In the genomic region with DNA sequence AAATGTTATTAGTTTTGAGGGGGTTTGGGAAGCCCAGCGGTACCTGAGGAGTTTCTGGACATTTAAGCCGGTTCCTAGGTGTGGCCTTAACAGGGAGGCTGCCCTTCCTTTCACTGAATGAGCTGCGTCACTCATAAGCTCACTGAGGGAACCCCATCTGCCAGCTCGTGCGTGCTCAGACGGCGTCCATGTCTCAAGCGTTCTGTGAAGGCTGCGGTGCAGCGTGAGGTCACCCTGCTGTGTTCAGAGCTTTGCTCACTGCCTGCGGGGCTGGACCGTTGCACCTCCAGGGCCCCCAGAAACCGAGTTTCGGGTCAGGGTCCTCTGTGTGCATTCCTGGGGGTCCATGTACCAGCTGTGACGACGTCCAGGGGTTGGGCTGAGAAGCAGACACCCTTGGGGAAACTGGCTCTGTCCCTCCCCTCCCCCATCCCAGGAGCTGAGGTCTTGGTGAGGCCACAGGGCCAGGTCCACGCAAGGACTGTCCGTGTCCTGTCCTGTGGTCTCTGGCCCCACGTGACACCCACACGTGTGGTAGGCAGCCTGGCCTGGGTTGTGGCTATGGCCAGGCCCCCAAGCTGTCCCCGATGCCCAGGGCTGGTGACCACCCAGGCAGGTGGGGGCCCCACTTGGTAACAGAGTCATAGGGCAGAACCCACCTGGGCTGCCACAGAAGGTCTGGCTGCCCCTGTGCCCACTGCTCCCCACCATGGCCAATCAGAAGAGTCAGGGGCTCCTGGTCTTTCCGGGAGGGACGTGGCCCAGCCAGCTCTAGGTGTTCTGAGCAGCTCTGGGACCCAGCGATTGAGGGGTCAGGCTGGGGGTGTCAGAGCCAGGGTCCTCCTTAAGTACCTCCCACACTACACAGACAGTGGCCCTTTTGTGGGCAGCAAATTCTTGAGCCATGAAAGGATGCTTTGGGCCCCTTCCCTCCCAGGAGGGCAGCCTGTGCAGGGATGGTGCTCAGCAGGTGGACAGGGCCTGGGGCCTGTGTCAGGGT, we compare ENCODE assay signal across 25 cellular contexts. TPM values are rescaled to one million over a fixed set of nuclear protein-coding genes. Genes with fewer than 3 reads are reported as not detected.
DNase-seq lines count a peak whose midpoint lies in the region; ATAC-seq and TF ChIP-seq lines count a peak whose summit lies in the region.
"Had no signal": no experiment of that assay in that cellular context is flagged by ENCODE, and none has a peak within 500 bp of the region (broad histone marks: within the 10 kb centered on the region; RNA-seq: fewer than 3 reads in every experiment).

No MANE protein-coding gene starts in this region.

- H3K27ac ChIP-seq in esophagus muscularis mucosa (replicated peaks in 1 of 4) (peak overlapping the region; percentile 40 to 69 (median 52)), right cardiac atrium (ENCODE audit: low read length) (no peak overlapping the region), psoas muscle (no peak overlapping the region)
- H3K27ac ChIP-seq: parathyroid adenoma, thyroid gland had no signal

- no peaks in the 10 kb centered on the region for H3K9me3 ChIP-seq in esophagus muscularis mucosa
- H3K9me3 ChIP-seq in right cardiac atrium (ENCODE audit: control insufficient read depth, low read length), result no peaks in the 10 kb centered on the region
- no peaks in the 10 kb centered on the region for H3K9me3 ChIP-seq in psoas muscle
- H3K9me3 ChIP-seq: thyroid gland had no signal

- H3K4me3 ChIP-seq in esophagus muscularis mucosa (no peak overlapping the region), right cardiac atrium (ENCODE audit: low read length) (no peak overlapping the region), psoas muscle (no peak overlapping the region)
- H3K4me3 ChIP-seq: skin epidermis, thyroid gland had no signal

- no peak for TF ChIP-seq EP300 in esophagus muscularis mucosa (IDR thresholded peaks at IDR 0.05)

- H3K36me3 ChIP-seq in esophagus muscularis mucosa (peaks cover 30 to 53% (median 43%) of the 10 kb centered on the region in 4 donors), psoas muscle (ENCODE audit: insufficient read depth in 1 of 2, low read depth in 1 of 2) (peaks cover 0 to 4% of the 10 kb centered on the region in 2 donors)
- H3K36me3 ChIP-seq: thyroid gland had no signal

- H3K4me1 ChIP-seq in esophagus muscularis mucosa (peaks cover under 1 to 33% (median 22%) of the 10 kb centered on the region in 4 donors), right cardiac atrium (ENCODE audit: control insufficient read depth, insufficient read depth, low read length) (no peaks in the 10 kb centered on the region), psoas muscle (no peaks in the 10 kb centered on the region)
- H3K4me1 ChIP-seq: parathyroid adenoma, thyroid gland had no signal

- ATAC-seq in right cardiac atrium (peak; percentile 6 to 12), psoas muscle (peak in 2 of 4 donors; percentile 24 to 28), HG03045 (IDR thresholded peaks at IDR 0.05; ENCODE audit: unreplicated experiment) (no peak), HG03442 (IDR thresholded peaks at IDR 0.05; ENCODE audit: unreplicated experiment) (no peak)
- ATAC-seq: activated naive CD4-positive, alpha-beta T cell treated with anti-CD3 and anti-CD28 coated beads, Interleukin-2, amount 50 U/mL, for 72 hours; naive thymus-derived CD8-positive, alpha-beta T cell; stimulated activated naive CD8-positive, alpha-beta T cell treated with anti-CD3 and anti-CD28 coated beads, Interleukin-15, Interleukin-2, amounts not matched to agents 100 U/mL and 50 U/mL, for 24 hours had no signal

- H3K27me3 ChIP-seq in esophagus muscularis mucosa (no peaks in the 10 kb centered on the region), right cardiac atrium (ENCODE audit: control insufficient read depth, insufficient read depth) (no peaks in the 10 kb centered on the region), psoas muscle (ENCODE audit: insufficient read depth in 3 of 3, low read length in 2 of 3) (no peaks in the 10 kb centered on the region)
- H3K27me3 ChIP-seq: thyroid gland had no signal

- TF ChIP-seq CTCF in esophagus muscularis mucosa (IDR thresholded peaks at IDR 0.05), result no peak
- TF ChIP-seq CTCF in psoas muscle (IDR thresholded peaks at IDR 0.05), result no peak

- DNase-seq in esophagus muscularis mucosa (ENCODE audit: extremely low spot score), result no peak
- DNase-seq in right cardiac atrium, result peak; percentile 52 to 77 (median 60)
- DNase-seq in psoas muscle, result peak; percentile 40 to 67
- no peak for DNase-seq in NCI-H526 treated with DMSO at 0.1 percent for 48 hours (lab: John Stamatoyannopoulos, UW)
- DNase-seq in SIG-M5 (lab: John Stamatoyannopoulos, UW), result no peak
- DNase-seq: activated CD4-positive, alpha-beta T cell treated with anti-CD3 and anti-CD28 coated beads for 4 hours; CD4-positive, CD25-positive, alpha-beta regulatory T cell; cerebellar nuclear complex; GF-D8; mesendoderm; NCI-H1092; NCI-H1930; NCI-H345; stimulated activated CD4-positive, alpha-beta T cell treated with anti-CD3 and anti-CD28 coated beads, Interleukin-4, amount 100 ng/mL, for 1 hour; stimulated activated naive CD8-positive, alpha-beta T cell treated with anti-CD3 and anti-CD28 coated beads, Interleukin-15, Interleukin-2, amounts not matched to agents 100 U/mL and 50 U/mL, for 24 hours; T-helper 1 cell; thyroid gland had no signal

- TF ChIP-seq POLR2A in esophagus muscularis mucosa (IDR thresholded peaks at IDR 0.05; ENCODE audit: low read depth), result no peak

- 90% methylated on average over 2 of the region's 24 CpGs for WGBS in esophagus muscularis mucosa
- WGBS in right cardiac atrium, result 61% methylated on average over 24 of the region's 24 CpGs
- 50 to 58% (median 57%) methylated on average over 24 of the region's 24 CpGs for WGBS in psoas muscle, 3 donors

- intact Hi-C loops in esophagus muscularis mucosa (cut with DNase I), result no loop called here
- intact Hi-C loops in right cardiac atrium (cut with DNase I), result no loop called here
- intact Hi-C loops in psoas muscle (cut with DNase I), result no loop called here

TF ChIP-seq in PFSK-1, 5 proteins besides CTCF, POLR2A, EP300 and RAD21:
- TF ChIP-seq FOXP2 (optimal IDR thresholded peaks at IDR 0.05; ENCODE audit: borderline replicate concordance, extremely low read depth, extremely low read length, insufficient read depth) (no peak), POLR2AphosphoS5 (IDR thresholded peaks at IDR 0.05; ENCODE audit: low read depth, low read length) (0 out of 2 replicates have a peak, but pooled peaks have one; percentile 18)

RNA-seq across cellular contexts. Expression of gene FTCD, which starts 24.4 kb away (rescaled TPM):
- 1.4 TPM for polyA plus RNA-seq in PFSK-1 (2012; ENCODE audit: insufficient read length, low read depth)
- total RNA-seq in esophagus muscularis mucosa (1 to 10 TPM in 2 of 4 donors, under 1 TPM in 1, not detected in 1; 0.26 to 2.5 (median 1.2) TPM), right cardiac atrium (1 to 10 TPM; 1.6 to 3.5 (median 2.0) TPM), psoas muscle (1 to 10 TPM in 1 of 4 donors, under 1 TPM in 1, not detected in 2; 0.16 to 2.0 TPM)
- polyA plus RNA-seq in right cardiac atrium (1.00 TPM), psoas muscle (under 1 TPM in 2 of 3 donors, not detected in 1; 0.03 to 0.09 TPM)
- total RNA-seq: CD4-positive, CD25-positive, alpha-beta regulatory T cell had no signal
- polyA plus RNA-seq: keratinocyte; naive thymus-derived CD8-positive, alpha-beta T cell had no signal

RNA-seq across cellular contexts. Expression of gene COL6A2, which starts 33.1 kb away (rescaled TPM):
- 501 TPM for polyA plus RNA-seq in PFSK-1 (2012; ENCODE audit: insufficient read length, low read depth)
- total RNA-seq in esophagus muscularis mucosa (1,000 to 10,000 TPM in 2 of 4 donors, 100 to 1,000 TPM in 2; 942 to 1,525 (median 1,202) TPM), right cardiac atrium (100 to 1,000 TPM; 198 to 323 (median 274) TPM), psoas muscle (100 to 1,000 TPM in 2 of 4 donors, 10 to 100 TPM in 2; 56.2 to 122 (median 90.4) TPM)
- polyA plus RNA-seq in right cardiac atrium (210 TPM), psoas muscle (10 to 100 TPM; 29.8 to 58.8 (median 47.1) TPM)

RNA-seq across cellular contexts. Expression of gene SPATC1L, which starts 53.2 kb away (rescaled TPM):
- polyA plus RNA-seq in PFSK-1 (2012; ENCODE audit: insufficient read length, low read depth), result 47.1 TPM
- total RNA-seq in esophagus muscularis mucosa, result 10 to 100 TPM in 1 of 4 donors, 1 to 10 TPM in 3; 1.3 to 22.0 (median 7.0) TPM
- 10 to 100 TPM in 3 of 4 donors, 1 to 10 TPM in 1; 8.8 to 12.0 (median 11.6) TPM for total RNA-seq in right cardiac atrium
- 10.3 TPM for polyA plus RNA-seq in right cardiac atrium
- total RNA-seq in psoas muscle, result 1 to 10 TPM; 1.9 to 4.6 (median 3.2) TPM
- 1 to 10 TPM; 3.7 to 6.0 (median 4.6) TPM for polyA plus RNA-seq in psoas muscle

Comparison
In these comparisons a context has a peak if more than half of its experiments do, and no peak if none do; other contexts are left out.
1. DNase-seq: peak in right cardiac atrium (3 of 3) and psoas muscle (2 of 2); none in esophagus muscularis mucosa (single experiment), NCI-H526 treated with DMSO at 0.1 percent for 48 hours (single experiment) and SIG-M5 (single experiment).
2. H3K27ac ChIP-seq: peak in esophagus muscularis mucosa (4 of 4); none in right cardiac atrium (single experiment) and psoas muscle (single experiment).
3. ATAC-seq: peak in right cardiac atrium (2 of 2); none in HG03045 (single experiment) and HG03442 (single experiment).